ENCODE assay signal across 15 cellular contexts in the genomic region with DNA sequence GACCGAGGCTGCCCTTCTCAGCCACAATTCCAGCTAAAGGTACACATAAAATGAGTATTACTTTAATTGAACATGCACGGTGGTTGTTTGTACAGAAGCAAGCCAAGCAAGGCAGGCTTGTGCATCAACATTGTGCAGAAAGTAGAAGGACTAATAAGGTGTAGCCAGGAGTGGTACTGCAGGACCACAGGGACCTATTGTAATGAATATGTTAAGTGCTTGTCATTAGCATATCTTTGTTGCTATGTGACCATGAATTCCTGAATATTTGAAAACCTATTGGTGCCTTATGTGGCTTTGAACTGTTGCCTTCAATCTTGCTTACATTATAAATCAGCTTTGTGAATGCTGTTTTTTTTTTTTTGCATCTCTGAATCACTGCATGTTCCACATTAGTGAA.
"Had no signal": no experiment of that assay in that cellular context is flagged by ENCODE, and none has a peak within 500 bp of the region (broad histone marks: within the 10 kb centered on the region; RNA-seq: fewer than 3 reads in every experiment).

No MANE protein-coding gene starts in this region.

- H3K36me3 ChIP-seq: neutrophil had no signal

- H3K4me1 ChIP-seq: parathyroid adenoma had no signal

- H3K27me3 ChIP-seq: neutrophil had no signal

- H3K9ac ChIP-seq: parathyroid adenoma had no signal

- H3K9me3 ChIP-seq: neutrophil had no signal

- ATAC-seq: activated T-helper 17 cell treated with anti-CD3 and anti-CD28 coated beads, Interleukin-2, amount 50 U/mL, for 72 hours; left colon; stimulated activated effector memory CD8-positive, alpha-beta T cell treated with anti-CD3 and anti-CD28 coated beads, Interleukin-12 subunit alpha, Interleukin-12 subunit beta, amount 100 ng/mL, for 72 hours had no signal

- H3K27ac ChIP-seq: neutrophil, parathyroid adenoma had no signal

- H3K4me3 ChIP-seq: lung had no signal

- DNase-seq: activated CD4-positive, CD25-positive, alpha-beta regulatory T cell treated with anti-CD3 and anti-CD28 coated beads, Interleukin-2, amount 50 U/mL, for 72 hours; activated naive CD4-positive, alpha-beta T cell treated with Interleukin-2 at 50 U/mL for 16 hours; anterior cingulate cortex; cerebellar nuclear complex; effector CD8-positive, alpha-beta T cell; foreskin fibroblast; glutamatergic neuron; left colon; midbrain; T-helper 9 cell had no signal
